ENCODE assay signal across 1 cellular context in genomic region chr5:177370488-177371119, GRCh38.
A peak's percentile ranks its signal among the peaks of the same experiment; 100 is the strongest.
TF ChIP-seq lines count a peak whose summit lies in the region.

No MANE protein-coding gene starts in this region.

TF ChIP-seq in A549, 52 proteins besides CTCF, POLR2A, EP300 and RAD21 (continued from another document):
- TF ChIP-seq MYC (IDR thresholded peaks at IDR 0.05; ENCODE audit: borderline replicate concordance, low read length) = peak; percentile 84; the same call in 1 of the 2 replicates
